8 cellular contexts compared by ENCODE assay signal in the genomic region with DNA sequence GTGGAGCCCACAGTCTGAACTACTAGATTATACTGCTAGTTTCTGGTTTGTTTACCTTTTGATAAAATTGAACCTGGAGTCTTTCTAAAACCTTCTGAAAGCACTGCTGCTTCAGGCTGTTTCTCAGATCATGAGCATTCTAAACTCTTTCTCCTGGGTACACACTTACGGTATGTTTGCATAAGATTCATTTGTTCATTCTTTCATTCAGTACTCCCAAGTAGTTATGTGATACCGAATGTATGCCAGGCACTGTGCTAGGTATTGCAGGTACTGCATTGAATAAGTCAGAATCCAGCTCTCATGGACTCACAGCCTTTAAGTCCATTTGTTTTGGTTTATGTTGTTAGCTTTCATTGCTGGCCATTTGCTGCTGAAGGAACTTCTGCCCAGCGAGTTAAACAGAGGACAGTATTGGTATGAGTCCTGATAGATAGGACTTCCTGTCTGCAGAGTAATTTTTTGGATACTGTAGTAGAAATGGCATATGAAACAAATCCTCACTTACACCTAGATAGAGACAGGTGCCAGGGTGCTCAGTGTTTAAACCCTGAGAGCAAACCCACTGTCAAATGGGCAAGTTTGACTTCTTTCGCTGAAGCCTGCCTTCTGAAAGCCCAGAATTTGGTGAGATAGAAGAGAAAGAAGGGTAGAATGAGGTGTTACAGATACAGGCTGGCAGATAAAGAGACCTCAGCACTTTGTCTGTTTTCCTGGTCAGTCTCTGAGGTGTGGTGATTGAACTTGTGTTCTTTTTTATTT. TPM values are rescaled to one million over a fixed set of nuclear protein-coding genes. Genes with fewer than 3 reads are reported as not detected.
DNase-seq lines count a peak whose midpoint lies in the region; ATAC-seq and TF ChIP-seq lines count a peak whose summit lies in the region.

No MANE protein-coding gene starts in this region.

- H3K27me3 ChIP-seq in hepatocyte: no peaks in the 10 kb centered on the region

- no peaks in the 10 kb centered on the region for H3K27me3 Mint-ChIP-seq in T-helper 1 cell treated with Interleukin-12 subunit alpha and Interleukin-12 subunit beta and Interleukin-4 antibody, amounts not matched to agents 30 μg/mL and 1 μg/mL, for 36 hours (ENCODE audit: low read depth)
- no peaks in the 10 kb centered on the region for H3K27me3 Mint-ChIP-seq in activated CD4-positive, alpha-beta memory T cell treated with anti-CD3 and anti-CD28 coated beads for 36 hours
- H3K27me3 Mint-ChIP-seq in stimulated activated naive CD8-positive, alpha-beta T cell treated with anti-CD3 and anti-CD28 coated beads, Interleukin-15, amount 100 ng/mL, for 72 hours: no peaks in the 10 kb centered on the region

- no peaks in the 10 kb centered on the region for H3K9me3 Mint-ChIP-seq in T-helper 1 cell treated with Interleukin-12 subunit alpha and Interleukin-12 subunit beta and Interleukin-4 antibody, amounts not matched to agents 30 μg/mL and 1 μg/mL, for 36 hours
- no peaks in the 10 kb centered on the region for H3K9me3 Mint-ChIP-seq in activated CD4-positive, alpha-beta memory T cell treated with anti-CD3 and anti-CD28 coated beads for 36 hours
- no peaks in the 10 kb centered on the region for H3K9me3 Mint-ChIP-seq in stimulated activated naive CD8-positive, alpha-beta T cell treated with anti-CD3 and anti-CD28 coated beads, Interleukin-15, amount 100 ng/mL, for 72 hours

- peak overlapping the region; percentile 93 for H3K4me2 ChIP-seq in hepatocyte

- no peaks in the 10 kb centered on the region for H3K36me3 ChIP-seq in hepatocyte (replicated peaks; ENCODE audit: insufficient read depth, low read depth)

- DNase-seq in T-helper 1 cell (no peak), hepatocyte (ENCODE audit: low spot score) (no peak), NCI-H446 treated with DMSO at 0.1 percent for 48 hours (lab: John Stamatoyannopoulos, UW) (no peak), AG08396 (ENCODE audit: low spot score) (no peak)
- no peak for DNase-seq in activated CD4-positive, alpha-beta memory T cell treated with anti-CD3 and anti-CD28 coated beads for 36 hours
- DNase-seq in stimulated activated naive CD8-positive, alpha-beta T cell treated with anti-CD3 and anti-CD28 coated beads, Interleukin-15, amount 100 ng/mL, for 72 hours: no peak
- no peak for DNase-seq in stimulated activated CD8-positive, alpha-beta memory T cell treated with anti-CD3 and anti-CD28 coated beads, Interleukin-4, amount 100 ng/mL, for 48 hours

- peaks cover 69% of the 10 kb centered on the region for H3K79me2 ChIP-seq in hepatocyte

- H4K20me1 ChIP-seq in hepatocyte (ENCODE audit: insufficient read depth, poor library complexity, severe bottlenecking): peaks cover 52% of the 10 kb centered on the region

- intact Hi-C loops in activated CD4-positive, alpha-beta memory T cell treated with anti-CD3 and anti-CD28 coated beads for 36 hours (cut with micrococcal nuclease): loop anchor here (2.0 to 10.0 kb wide), 5 partner anchors 71 to 1271 kb away; partner anchors contain the start of genes DCAF5, TTC9 and ZFP36L1

- H3K4me1 Mint-ChIP-seq in T-helper 1 cell treated with Interleukin-12 subunit alpha and Interleukin-12 subunit beta and Interleukin-4 antibody, amounts not matched to agents 30 μg/mL and 1 μg/mL, for 36 hours (ENCODE audit: low read depth): peaks cover 70% of the 10 kb centered on the region
- H3K4me1 Mint-ChIP-seq in activated CD4-positive, alpha-beta memory T cell treated with anti-CD3 and anti-CD28 coated beads for 36 hours (ENCODE audit: low read depth): peaks cover 64% of the 10 kb centered on the region
- peaks cover 70% of the 10 kb centered on the region for H3K4me1 Mint-ChIP-seq in stimulated activated naive CD8-positive, alpha-beta T cell treated with anti-CD3 and anti-CD28 coated beads, Interleukin-15, amount 100 ng/mL, for 72 hours

- H3K9me3 ChIP-seq in hepatocyte (ENCODE audit: low read depth): no peaks in the 10 kb centered on the region

- peak overlapping the region; percentile 99 for H3K27ac Mint-ChIP-seq in T-helper 1 cell treated with Interleukin-12 subunit alpha and Interleukin-12 subunit beta and Interleukin-4 antibody, amounts not matched to agents 30 μg/mL and 1 μg/mL, for 36 hours
- peak overlapping the region; percentile 98 for H3K27ac Mint-ChIP-seq in activated CD4-positive, alpha-beta memory T cell treated with anti-CD3 and anti-CD28 coated beads for 36 hours
- peak overlapping the region in 1 of 2 donors; percentile 52 for H3K27ac Mint-ChIP-seq in stimulated activated naive CD8-positive, alpha-beta T cell treated with anti-CD3 and anti-CD28 coated beads, Interleukin-15, amount 100 ng/mL, for 72 hours

- no peaks in the 10 kb centered on the region for H3K9me2 ChIP-seq in hepatocyte (replicated peaks; ENCODE audit: insufficient read depth)

- TF ChIP-seq CTCF in hepatocyte (IDR thresholded peaks at IDR 0.05; ENCODE audit: poor library complexity): no peak

- peak overlapping the region; percentile 98 for H3K4me3 ChIP-seq in hepatocyte

- no peak for ATAC-seq in stimulated activated naive CD8-positive, alpha-beta T cell treated with anti-CD3 and anti-CD28 coated beads, Interleukin-15, amount 100 ng/mL, for 72 hours

- CTCF ChIA-PET in activated CD4-positive, alpha-beta memory T cell treated with anti-CD3 and anti-CD28 coated beads for 36 hours (lab: Charles Lee): interaction anchor here (0.6 to 3.3 kb wide), 9 partner anchors 10 to 153 kb away, joined by 3 to 26 read pairs (median 8); partner anchors contain the start of gene SRSF5

- H3K4me1 ChIP-seq in hepatocyte (ENCODE audit: insufficient read depth): peaks cover 52% of the 10 kb centered on the region

- peak overlapping the region; percentile 93 for H3K4me3 Mint-ChIP-seq in T-helper 1 cell treated with Interleukin-12 subunit alpha and Interleukin-12 subunit beta and Interleukin-4 antibody, amounts not matched to agents 30 μg/mL and 1 μg/mL, for 36 hours
- peak overlapping the region; percentile 97 for H3K4me3 Mint-ChIP-seq in activated CD4-positive, alpha-beta memory T cell treated with anti-CD3 and anti-CD28 coated beads for 36 hours
- H3K4me3 Mint-ChIP-seq in stimulated activated naive CD8-positive, alpha-beta T cell treated with anti-CD3 and anti-CD28 coated beads, Interleukin-15, amount 100 ng/mL, for 72 hours: peak overlapping the region; percentile 89 to 100

- POLR2A ChIA-PET in activated CD4-positive, alpha-beta memory T cell treated with anti-CD3 and anti-CD28 coated beads for 36 hours (lab: Charles Lee): interaction anchor here (2.5 to 4.1 kb wide), 5 partner anchors 12 to 154 kb away, joined by 15 to 33 read pairs (median 22); partner anchors contain the start of gene SRSF5

- 54% methylated on average over 4 of the region's 4 CpGs for WGBS in hepatocyte (ENCODE audit: low lambda C conversion rate, missing lambda C conversion rate)

- H3K36me3 Mint-ChIP-seq in T-helper 1 cell treated with Interleukin-12 subunit alpha and Interleukin-12 subunit beta and Interleukin-4 antibody, amounts not matched to agents 30 μg/mL and 1 μg/mL, for 36 hours (ENCODE audit: low read depth): peaks cover 35% of the 10 kb centered on the region
- H3K36me3 Mint-ChIP-seq in activated CD4-positive, alpha-beta memory T cell treated with anti-CD3 and anti-CD28 coated beads for 36 hours: peaks cover 45% of the 10 kb centered on the region

- peak overlapping the region; percentile 98 for H3K27ac ChIP-seq in hepatocyte

- no peak overlapping the region for H2AFZ ChIP-seq in hepatocyte

RNA-seq across cellular contexts. Expression of gene SUSD6, which starts 2.1 kb away (rescaled TPM):
- total RNA-seq in activated CD4-positive, alpha-beta memory T cell treated with anti-CD3 and anti-CD28 coated beads for 36 hours: 10 to 100 TPM; 69.9 to 72.2 TPM
- total RNA-seq in hepatocyte: 16.2 and 28.4 TPM in 2 replicates
- polyA plus RNA-seq in hepatocyte: 15.7 and 16.3 TPM in 2 replicates

RNA-seq across cellular contexts. Expression of gene CCDC177, which starts 38.8 kb away (rescaled TPM):
- not detected for total RNA-seq in activated CD4-positive, alpha-beta memory T cell treated with anti-CD3 and anti-CD28 coated beads for 36 hours
- total RNA-seq in hepatocyte: 0.23 TPM in 1 of 2 replicates, not detected in the other
- not detected in 2 replicates for polyA plus RNA-seq in hepatocyte
